8 cellular contexts compared by ENCODE assay signal in the genomic region with DNA sequence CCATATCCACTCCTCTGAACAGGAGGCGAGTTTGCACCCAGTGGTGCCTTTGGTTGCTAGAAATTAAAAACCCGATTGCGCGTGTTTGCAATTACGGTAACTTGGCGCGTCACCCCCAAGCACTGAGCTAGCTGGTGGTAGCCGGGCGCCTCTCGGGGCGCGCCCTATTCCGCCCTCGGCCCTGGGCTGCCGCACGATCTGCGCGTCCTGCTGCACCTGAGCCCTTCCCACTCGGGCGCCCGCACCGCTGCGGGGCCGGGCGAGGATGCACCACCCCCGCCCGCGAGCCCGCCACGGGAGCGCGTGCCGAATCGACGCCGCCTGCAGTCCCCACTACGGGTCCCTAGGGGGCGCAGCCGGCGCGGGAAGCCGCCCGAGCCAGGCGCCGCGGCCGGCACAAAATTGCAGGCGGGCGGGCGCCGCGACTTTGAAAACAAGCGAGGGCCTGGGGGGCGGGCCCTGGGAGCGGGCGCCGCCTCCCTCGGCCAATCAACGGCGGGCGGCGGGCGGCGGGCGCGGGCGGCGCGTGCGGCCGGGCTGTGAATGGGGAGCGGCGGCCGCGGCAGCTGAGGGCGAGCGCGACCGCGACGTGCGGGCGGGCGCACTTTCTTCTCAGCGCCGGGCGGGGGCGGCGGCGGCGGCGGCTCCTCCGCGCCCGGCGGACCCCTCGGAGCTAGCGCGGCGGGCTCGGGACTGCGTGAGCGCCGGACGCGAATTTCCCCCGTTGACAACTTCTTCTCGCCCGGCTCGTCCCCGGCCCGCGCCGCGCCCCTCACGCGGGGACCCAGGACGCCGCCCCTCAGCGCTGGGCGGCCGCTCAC. TPM values are rescaled to one million over a fixed set of nuclear protein-coding genes. Genes with fewer than 3 reads are reported as not detected.
DNase-seq lines count a peak whose midpoint lies in the region; ATAC-seq, FAIRE-seq and TF ChIP-seq lines count a peak whose summit lies in the region.

A gene with protein sequence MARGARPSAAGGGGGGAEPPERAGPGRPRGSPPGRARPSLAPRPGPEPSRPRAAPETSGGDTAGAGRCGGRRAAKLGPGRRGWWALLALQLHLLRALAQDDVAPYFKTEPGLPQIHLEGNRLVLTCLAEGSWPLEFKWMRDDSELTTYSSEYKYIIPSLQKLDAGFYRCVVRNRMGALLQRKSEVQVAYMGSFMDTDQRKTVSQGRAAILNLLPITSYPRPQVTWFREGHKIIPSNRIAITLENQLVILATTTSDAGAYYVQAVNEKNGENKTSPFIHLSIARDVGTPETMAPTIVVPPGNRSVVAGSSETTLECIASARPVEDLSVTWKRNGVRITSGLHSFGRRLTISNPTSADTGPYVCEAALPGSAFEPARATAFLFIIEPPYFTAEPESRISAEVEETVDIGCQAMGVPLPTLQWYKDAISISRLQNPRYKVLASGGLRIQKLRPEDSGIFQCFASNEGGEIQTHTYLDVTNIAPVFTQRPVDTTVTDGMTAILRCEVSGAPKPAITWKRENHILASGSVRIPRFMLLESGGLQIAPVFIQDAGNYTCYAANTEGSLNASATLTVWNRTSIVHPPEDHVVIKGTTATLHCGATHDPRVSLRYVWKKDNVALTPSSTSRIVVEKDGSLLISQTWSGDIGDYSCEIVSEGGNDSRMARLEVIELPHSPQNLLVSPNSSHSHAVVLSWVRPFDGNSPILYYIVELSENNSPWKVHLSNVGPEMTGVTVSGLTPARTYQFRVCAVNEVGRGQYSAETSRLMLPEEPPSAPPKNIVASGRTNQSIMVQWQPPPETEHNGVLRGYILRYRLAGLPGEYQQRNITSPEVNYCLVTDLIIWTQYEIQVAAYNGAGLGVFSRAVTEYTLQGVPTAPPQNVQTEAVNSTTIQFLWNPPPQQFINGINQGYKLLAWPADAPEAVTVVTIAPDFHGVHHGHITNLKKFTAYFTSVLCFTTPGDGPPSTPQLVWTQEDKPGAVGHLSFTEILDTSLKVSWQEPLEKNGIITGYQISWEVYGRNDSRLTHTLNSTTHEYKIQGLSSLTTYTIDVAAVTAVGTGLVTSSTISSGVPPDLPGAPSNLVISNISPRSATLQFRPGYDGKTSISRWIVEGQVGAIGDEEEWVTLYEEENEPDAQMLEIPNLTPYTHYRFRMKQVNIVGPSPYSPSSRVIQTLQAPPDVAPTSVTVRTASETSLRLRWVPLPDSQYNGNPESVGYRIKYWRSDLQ (N-terminal part only) (plus strand): TSS at position 602 of the 821 bp plus-strand sequence. CDS start 335 bp downstream, outside the sequence.

- peaks cover 28% of the 10 kb centered on the region for H3K27me3 ChIP-seq in GM23338 (ENCODE audit: insufficient read depth)
- no peaks in the 10 kb centered on the region for H3K27me3 ChIP-seq in SJCRH30
- H3K27me3 ChIP-seq in pancreas = no peaks in the 10 kb centered on the region
- H3K27me3 ChIP-seq in thymus (ENCODE audit: control insufficient read depth, insufficient read depth) = peaks cover 44% of the 10 kb centered on the region

- DNase-seq in DMS79 treated with DMSO at 0.1 percent for 48 hours (lab: John Stamatoyannopoulos, UW) (peak; percentile 71), GM23338 (ENCODE audit: low spot score) (peak; percentile 92), LNCaP clone FGC (ENCODE audit: low read depth) (peak; percentile 55), SJCRH30 (peak; percentile 89 to 94), head of caudate nucleus (peak; percentile 56 to 94 (median 89)), pancreas (peak; percentile 92 to 98 (median 94))
- DNase-seq in activated naive CD4-positive, alpha-beta T cell treated with anti-CD3 and anti-CD28 coated beads, Interleukin-2, amount 50 U/mL, for 72 hours (ENCODE audit: low spot score in 2 of 2) = peak; percentile 93 to 97

- peak; percentile 53 to 77 for TF ChIP-seq CTCF in GM23338 (conservative IDR thresholded peaks at IDR 0.05; ENCODE audit: low read depth in 2 of 2)
- TF ChIP-seq CTCF in LNCaP clone FGC (IDR thresholded peaks at IDR 0.05; ENCODE audit: control insufficient read depth, extremely low read depth, insufficient read depth) = peak; percentile 95
- peak; percentile 84 to 97 (median 95) for TF ChIP-seq CTCF in pancreas (IDR thresholded peaks at IDR 0.05)

- no peaks in the 10 kb centered on the region for H3F3A ChIP-seq in GM23338 (replicated peaks; ENCODE audit: low read depth)

- H3K4me1 ChIP-seq in GM23338 (ENCODE audit: insufficient read depth) (peaks cover 15% of the 10 kb centered on the region), SJCRH30 (no peaks in the 10 kb centered on the region), pancreas (peaks cover 0 to 9% (median 0%) of the 10 kb centered on the region in 3 donors), thymus (ENCODE audit: control insufficient read depth, insufficient read depth, low read length) (no peaks in the 10 kb centered on the region)

- peak within 1 kb of the TSS; percentile 96 for H3K4me2 ChIP-seq in GM23338

- no peak within 1 kb of the TSS for H3K27ac ChIP-seq in GM23338 (ENCODE audit: low read depth)
- no peak within 1 kb of the TSS for H3K27ac ChIP-seq in SJCRH30
- H3K27ac ChIP-seq in pancreas = peak within 1 kb of the TSS; percentile 16 to 60 (median 53)
- H3K27ac ChIP-seq in thymus (ENCODE audit: low read depth) = no peak within 1 kb of the TSS

- H3K27ac Mint-ChIP-seq in GM23338 = no peak within 1 kb of the TSS
- no peak within 1 kb of the TSS for H3K27ac Mint-ChIP-seq in activated naive CD4-positive, alpha-beta T cell treated with anti-CD3 and anti-CD28 coated beads, Interleukin-2, amount 50 U/mL, for 72 hours

- ATAC-seq in GM23338 (peak; percentile 83), pancreas (peak; percentile 90 to 93 (median 92))
- ATAC-seq in activated naive CD4-positive, alpha-beta T cell treated with anti-CD3 and anti-CD28 coated beads, Interleukin-2, amount 50 U/mL, for 72 hours = peak; percentile 96

- peak within 1 kb of the TSS; percentile 80 for H3K4me3 Mint-ChIP-seq in GM23338

- H3K4me3 ChIP-seq in GM23338 (peak within 1 kb of the TSS; percentile 82), LNCaP clone FGC (ENCODE audit: low read depth, low read length) (peak within 1 kb of the TSS; percentile 46), SJCRH30 (peak within 1 kb of the TSS; percentile 66), pancreas (peak within 1 kb of the TSS; percentile 61 to 76 (median 67)), thymus (ENCODE audit: low read length) (peak within 1 kb of the TSS; percentile 62)

- peaks cover 14% of the 10 kb centered on the region for H3K27me3 Mint-ChIP-seq in GM23338 (ENCODE audit: insufficient read depth, low read depth, poor library complexity)

- intact Hi-C loops in head of caudate nucleus (cut with DNase I) (no loop called here), pancreas (cut with DNase I) (loop anchor here in 1 of 3 donors (10.0 kb wide), 1 partner anchor 594 kb away; no protein-coding TSS in a partner anchor)

- peak within 1 kb of the TSS; percentile 95 for H2AFZ ChIP-seq in GM23338

- no peaks in the 10 kb centered on the region for H3K36me3 Mint-ChIP-seq in GM23338 (ENCODE audit: low read depth)
- no peaks in the 10 kb centered on the region for H3K36me3 Mint-ChIP-seq in activated naive CD4-positive, alpha-beta T cell treated with anti-CD3 and anti-CD28 coated beads, Interleukin-2, amount 50 U/mL, for 72 hours

- peaks cover 16% of the 10 kb centered on the region; the same call in 1 of the 2 replicates for H4K20me1 ChIP-seq in GM23338 (replicated peaks; ENCODE audit: insufficient read depth)

- no peaks in the 10 kb centered on the region for H3K9me2 ChIP-seq in GM23338 (ENCODE audit: insufficient read depth)

- peaks cover 28% of the 10 kb centered on the region for H3K79me2 ChIP-seq in GM23338 (replicated peaks; ENCODE audit: insufficient read depth)

- FAIRE-seq in pancreas (lab: Jason Lieb, UNC) = no peak

- 1% methylated on average over 63 to 122 of the region's 122 CpGs for WGBS in pancreas, 2 donors
- WGBS in thymus = under 1% methylated on average over 122 of the region's 122 CpGs

- H3K9me3 ChIP-seq in SJCRH30 (replicated peaks) (no peaks in the 10 kb centered on the region), pancreas (no peaks in the 10 kb centered on the region), thymus (ENCODE audit: control insufficient read depth) (peaks cover 1% of the 10 kb centered on the region)

- no peaks in the 10 kb centered on the region; the same call in 2 of the 3 replicates for H3K9me3 Mint-ChIP-seq in GM23338
- H3K9me3 Mint-ChIP-seq in activated naive CD4-positive, alpha-beta T cell treated with anti-CD3 and anti-CD28 coated beads, Interleukin-2, amount 50 U/mL, for 72 hours = no peaks in the 10 kb centered on the region

- no peaks in the 10 kb centered on the region for H3K36me3 ChIP-seq in GM23338 (ENCODE audit: insufficient read depth)
- H3K36me3 ChIP-seq in SJCRH30 = no peaks in the 10 kb centered on the region
- H3K36me3 ChIP-seq in pancreas = no peaks in the 10 kb centered on the region
- no peaks in the 10 kb centered on the region for H3K36me3 ChIP-seq in thymus (ENCODE audit: control insufficient read depth, insufficient read depth)

- peaks cover 35% of the 10 kb centered on the region for H3K4me1 Mint-ChIP-seq in GM23338

TF ChIP-seq in GM23338, 12 proteins besides CTCF, POLR2A, EP300 and RAD21 (continues in another document):
- peak; percentile 47; the same call in 1 of the 2 replicates for TF ChIP-seq CREB1 (CRISPR knock-in tag; IDR thresholded peaks at IDR 0.05; ENCODE audit: low read depth)

RNA-seq across cellular contexts. Expression of the gene that starts here (rescaled TPM):
- total RNA-seq in GM23338 (2014; rRNA removed; shearing (Covaris generic)) = 5.1 and 10.0 TPM in 2 replicates
- polyA plus RNA-seq in GM23338 (2016; fragmentation: Nextera tagmentation; extraction: Ambion mirVana) (2.1 and 2.2 TPM in 2 replicates), pancreas (10 to 100 TPM; 10.8 to 15.1 TPM), thymus (7.8 TPM)
- 3.4 and 6.0 TPM in 2 replicates for total RNA-seq in SJCRH30 (2014; rRNA removed; shearing (Covaris generic))
- 1 to 10 TPM; 1.3 to 2.1 TPM for total RNA-seq in activated naive CD4-positive, alpha-beta T cell treated with anti-CD3 and anti-CD28 coated beads, Interleukin-2, amount 50 U/mL, for 72 hours
- 10 to 100 TPM; 15.0 to 30.8 (median 22.3) TPM for total RNA-seq in pancreas

Comparison
In these comparisons a context has a peak if more than half of its experiments do, and no peak if none do; other contexts are left out.
1. H3K27ac ChIP-seq: peak in pancreas (4 of 4); none in GM23338 (single experiment), SJCRH30 (single experiment) and thymus (single experiment).
2. Peak in every context shown above with its lines, with median percentiles within 50 percentile points of each other: DNase-seq, ATAC-seq, H3K4me3 ChIP-seq and CTCF ChIP-seq.